Comparison of ENCODE assay signal across 27 cellular contexts in genomic region chr4:56042225-56042624, GRCh38.
"Had no signal": no experiment of that assay in that cellular context is flagged by ENCODE, and none has a peak within 500 bp of the region (broad histone marks: within the 10 kb centered on the region; RNA-seq: fewer than 3 reads in every experiment).

No MANE protein-coding gene starts in this region.

- ATAC-seq: effector memory CD8-positive, alpha-beta T cell; esophagus mucosa; gastrocnemius medialis; heart right ventricle; left cardiac atrium; left lung; left ventricle myocardium superior; lower lobe of right lung; mucosa of descending colon had no signal

- FAIRE-seq: endometrium, islet of Langerhans, keratinocyte had no signal

- H3K27ac Mint-ChIP-seq: dendritic cell treated with granulocyte-macrophage colony-stimulating factor and Interleukin-4, amounts not matched to agents 40 ng/mL and 50 ng/mL, for 4 days; effector memory CD8-positive, alpha-beta T cell; endodermal cell; mesothelial cell of epicardium had no signal

- H3K27me3 ChIP-seq: colonic mucosa, gastrocnemius medialis had no signal

- DNase-seq: colonic mucosa; cortex of kidney; effector CD8-positive, alpha-beta T cell; effector memory CD8-positive, alpha-beta T cell; endodermal cell; erythroblast; esophagus squamous epithelium; foreskin fibroblast; foreskin melanocyte; gastrocnemius medialis; glutamatergic neuron; head of caudate nucleus; heart right ventricle; hippocampal formation; left cardiac atrium; left lung; left ventricle myocardium superior; lower lobe of right lung; mesenchymal stem cell; mucosa of descending colon had no signal

- H3K9me3 Mint-ChIP-seq: dendritic cell treated with granulocyte-macrophage colony-stimulating factor and Interleukin-4, amounts not matched to agents 40 ng/mL and 50 ng/mL, for 4 days; effector memory CD8-positive, alpha-beta T cell; endodermal cell; mesothelial cell of epicardium had no signal

- H3K4me3 ChIP-seq: colonic mucosa, esophagus squamous epithelium, gastrocnemius medialis, heart right ventricle, left lung, lower lobe of right lung, mucosa of descending colon had no signal

- H3K36me3 ChIP-seq: colonic mucosa, esophagus squamous epithelium, gastrocnemius medialis, heart right ventricle, left lung, lower lobe of right lung had no signal

- H3K9me3 ChIP-seq: colonic mucosa, esophagus squamous epithelium, gastrocnemius medialis, heart right ventricle, left lung, lower lobe of right lung, mucosa of descending colon had no signal

- H3K4me3 Mint-ChIP-seq: dendritic cell treated with granulocyte-macrophage colony-stimulating factor and Interleukin-4, amounts not matched to agents 40 ng/mL and 50 ng/mL, for 4 days; effector memory CD8-positive, alpha-beta T cell; endodermal cell; mesothelial cell of epicardium had no signal

- H3K36me3 Mint-ChIP-seq: mesothelial cell of epicardium had no signal

- H3K4me1 ChIP-seq: colonic mucosa, esophagus squamous epithelium, gastrocnemius medialis, heart right ventricle, left lung, lower lobe of right lung had no signal

- H3K27ac ChIP-seq: colonic mucosa, epithelial cell of prostate, esophagus squamous epithelium, gastrocnemius medialis, heart right ventricle, left lung, lower lobe of right lung had no signal
